Comparison of ENCODE assay signal across 11 cellular contexts in the genomic region with DNA sequence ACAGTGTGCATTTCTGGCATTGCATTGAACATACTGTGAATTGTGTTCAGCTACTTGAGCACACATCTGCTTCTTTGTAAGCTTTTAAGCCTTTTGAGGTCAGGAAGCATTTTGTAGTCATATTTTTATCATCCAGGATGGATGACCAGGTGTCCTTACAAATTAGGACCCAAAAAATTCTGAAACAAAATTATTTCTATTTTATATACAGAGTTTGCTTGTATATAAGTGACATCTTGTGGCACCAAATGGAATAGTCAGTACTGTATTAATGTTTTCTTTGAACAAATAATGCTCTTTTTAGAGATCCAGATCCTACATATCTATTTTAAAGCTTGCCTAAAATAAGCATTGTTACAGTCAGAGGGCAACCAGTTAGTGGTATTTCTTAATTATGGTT. TPM values are rescaled to one million over a fixed set of nuclear protein-coding genes. Genes with fewer than 3 reads are reported as not detected.
A peak's percentile ranks its signal among the peaks of the same experiment; 100 is the strongest.
DNase-seq lines count a peak whose midpoint lies in the region; TF ChIP-seq lines count a peak whose summit lies in the region.
"Had no signal": no experiment of that assay in that cellular context is flagged by ENCODE, and none has a peak within 500 bp of the region (broad histone marks: within the 10 kb centered on the region; RNA-seq: fewer than 3 reads in every experiment).

No MANE protein-coding gene starts in this region.

- intact Hi-C loops in head of caudate nucleus (cut with DNase I), result no loop called here

- H3K9me3 ChIP-seq in Peyer's patch, result no peaks in the 10 kb centered on the region

- TF ChIP-seq CTCF in 22Rv1 (IDR thresholded peaks at IDR 0.05), result peak; percentile 37
- 0 out of 3 replicates have a peak, but pooled peaks have one; percentile 24 for TF ChIP-seq CTCF in GM12872 (IDR thresholded peaks at IDR 0.05; ENCODE audit: insufficient read depth, low read depth, low read length)
- peak in 4 of 6 experiments; percentile 24 to 37 (median 36) for TF ChIP-seq CTCF in Peyer's patch (IDR thresholded peaks at IDR 0.05)

- no peaks in the 10 kb centered on the region for H3K36me3 ChIP-seq in Peyer's patch

- no peak for DNase-seq in Peyer's patch
- peak; percentile 50 for DNase-seq in fibroblast of peridontal ligament (ENCODE audit: extremely low read depth)
- no peak for DNase-seq in germinal center (ENCODE audit: low spot score)
- no peak for DNase-seq in NCI-H2196 (lab: John Stamatoyannopoulos, UW; ENCODE audit: unreplicated experiment)
- no peak for DNase-seq in head of caudate nucleus
- DNase-seq in activated CD4-positive, CD25-positive, alpha-beta regulatory T cell treated with anti-CD3 and anti-CD28 coated beads, Interleukin-2, amount 50 U/mL, for 72 hours, result no peak
- DNase-seq: hypothalamus had no signal

- H3K27me3 ChIP-seq in Peyer's patch, result no peaks in the 10 kb centered on the region

- TF ChIP-seq POLR2A in Peyer's patch (IDR thresholded peaks at IDR 0.05), result no peak

- no peak overlapping the region for H3K4me3 ChIP-seq in Peyer's patch

- no peaks in the 10 kb centered on the region for H3K4me1 ChIP-seq in Peyer's patch

- no peak overlapping the region for H3K27ac ChIP-seq in 22Rv1
- no peak overlapping the region for H3K27ac ChIP-seq in Peyer's patch
- H3K27ac ChIP-seq: KMS-11 had no signal

RNA-seq across cellular contexts. Expression of a gene that starts 9.5 kb away (rescaled TPM):
- 10 to 100 TPM; 46.1 to 81.7 (median 61.7) TPM for total RNA-seq in Peyer's patch

RNA-seq across cellular contexts. Expression of a gene that starts 36.5 kb away (rescaled TPM):
- total RNA-seq in Peyer's patch, result not detected
- total RNA-seq: natural killer cell treated with Interleukin-12 subunit alpha and Interleukin-12 subunit beta and Interleukin-15 and Interleukin-18, amount 100 ng/mL, for 72 hours had no signal
